ENCODE assay signal across 8 cellular contexts in the genomic region with DNA sequence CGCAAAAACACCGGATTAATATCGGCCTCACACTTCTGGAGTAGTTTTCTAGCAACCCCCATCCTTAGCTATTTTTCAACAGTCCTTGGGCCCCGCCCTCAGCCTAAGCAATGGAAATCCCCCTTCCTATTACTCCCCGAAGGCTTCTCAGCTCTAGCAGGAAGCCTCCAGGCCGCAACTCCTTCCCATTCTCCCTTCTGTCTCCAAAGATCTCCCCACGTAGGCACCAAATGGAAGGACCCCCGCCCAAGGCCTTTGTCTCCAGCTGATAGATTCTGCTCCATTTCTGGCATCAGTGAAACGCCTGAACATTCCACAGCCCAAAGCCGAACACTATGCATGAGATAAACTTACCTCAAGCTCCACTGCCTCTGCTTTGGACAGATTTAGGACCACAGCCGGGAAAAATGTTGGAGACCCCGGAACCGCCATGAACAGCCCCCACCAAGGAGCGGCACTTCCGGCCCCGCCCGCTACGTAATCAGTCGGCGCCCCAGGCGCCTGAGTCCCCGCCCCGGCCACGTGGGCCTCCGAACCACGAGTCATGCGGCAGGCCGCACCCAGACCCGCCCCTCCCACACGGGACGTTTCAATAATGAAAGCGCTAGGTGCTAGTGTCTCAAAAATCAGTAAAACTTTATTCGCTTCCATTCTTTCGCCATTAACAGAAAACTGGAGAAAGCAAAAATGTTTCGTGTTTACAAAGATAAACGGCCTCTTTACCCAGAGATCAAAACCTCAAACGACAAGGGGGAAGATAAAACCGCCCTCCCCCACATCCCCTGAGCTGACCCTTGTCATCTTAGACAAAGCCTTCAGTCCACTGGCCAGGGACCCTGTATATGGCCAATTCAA. TPM values are rescaled to one million over a fixed set of nuclear protein-coding genes. Genes with fewer than 3 reads are reported as not detected.
DNase-seq lines count a peak whose midpoint lies in the region; ATAC-seq, FAIRE-seq and TF ChIP-seq lines count a peak whose summit lies in the region.

A gene (minus strand): TSS at position 468 of the 855 bp plus-strand sequence. CDS start 611 bp downstream, outside the sequence.

- no peak for TF ChIP-seq CTCF in keratinocyte (optimal IDR thresholded peaks at IDR 0.05 in 1 of 3, IDR thresholded peaks at IDR 0.05 in 1 of 3, conservative IDR thresholded peaks at IDR 0.05 in 1 of 3; ENCODE audit: extremely low read depth in 1 of 3, insufficient read depth in 2 of 3, low read length in 3 of 3)

- H3K27me3 ChIP-seq in keratinocyte (ENCODE audit: control insufficient read depth, extremely low read depth, insufficient read depth, low read length) = no peaks in the 10 kb centered on the region

- no peak for FAIRE-seq in keratinocyte (lab: Jason Lieb, UNC)

- DNase-seq in AML-193 (lab: John Stamatoyannopoulos, UW) = peak; percentile 69 to 71
- peak; percentile 76 to 93 for DNase-seq in NCI-H446 (lab: John Stamatoyannopoulos, UW)
- DNase-seq in activated CD4-positive, CD25-positive, alpha-beta regulatory T cell treated with anti-CD3 and anti-CD28 coated beads, Interleukin-2, amount 50 U/mL, for 72 hours = peak; percentile 95
- peak; percentile 86 for DNase-seq in cerebellar cortex (ENCODE audit: low spot score)
- peak; percentile 50 for DNase-seq in keratinocyte (ENCODE audit: low read depth, low spot score)
- peak; percentile 88 to 92 (median 91) for DNase-seq in stimulated activated CD4-positive, alpha-beta T cell treated with anti-CD3 and anti-CD28 coated beads, Interleukin-12 subunit alpha, Interleukin-12 subunit beta, amount 100 ng/mL, for 48 hours (ENCODE audit: low read depth in 2 of 3, low spot score in 1 of 3)

- peak within 1 kb of the TSS; percentile 97 for H3K4me2 ChIP-seq in keratinocyte (ENCODE audit: control insufficient read depth, extremely low read depth, insufficient read depth, low read depth, low read length)

- H4K20me1 ChIP-seq in keratinocyte (ENCODE audit: control insufficient read depth, extremely low read depth, insufficient read depth, low read length) = no peaks in the 10 kb centered on the region

- peak within 1 kb of the TSS; percentile 80 to 96 (median 82) for H3K4me3 ChIP-seq in keratinocyte (ENCODE audit: control insufficient read depth in 2 of 3, extremely low read depth in 1 of 3, insufficient read depth in 2 of 3, low read depth in 1 of 3, low read length in 3 of 3)

- H3K9ac ChIP-seq in keratinocyte (ENCODE audit: control insufficient read depth, extremely low read depth, insufficient read depth, low read length) = peak within 1 kb of the TSS; percentile 99

- ATAC-seq in GM19043 (IDR thresholded peaks at IDR 0.05; ENCODE audit: low read depth, unreplicated experiment) = peak; percentile 99
- ATAC-seq in HG03354 (IDR thresholded peaks at IDR 0.05; ENCODE audit: poor library complexity, severe bottlenecking, unreplicated experiment) = peak; percentile 95

- H2AFZ ChIP-seq in keratinocyte (ENCODE audit: control insufficient read depth, low read length) = peak within 1 kb of the TSS; percentile 53

- H3K9me1 ChIP-seq in keratinocyte (ENCODE audit: control insufficient read depth, extremely low read depth, insufficient read depth, low read length) = no peaks in the 10 kb centered on the region

- peak within 1 kb of the TSS; percentile 99 for H3K27ac ChIP-seq in keratinocyte (ENCODE audit: control insufficient read depth, insufficient read depth, low read length)

- peaks cover 12% of the 10 kb centered on the region for H3K4me1 ChIP-seq in keratinocyte (ENCODE audit: control insufficient read depth, extremely low read depth, insufficient read depth, low read length)

- H3K36me3 ChIP-seq in keratinocyte (ENCODE audit: control insufficient read depth in 2 of 2, extremely low read depth in 1 of 2, insufficient read depth in 2 of 2, low read length in 2 of 2) = peaks cover 14 to 27% of the 10 kb centered on the region in 2 experiments

- no peaks in the 10 kb centered on the region for H3K9me3 ChIP-seq in keratinocyte (ENCODE audit: control insufficient read depth, low read depth, low read length)

- dilution Hi-C loops in keratinocyte (cut with MboI; ENCODE audit: extremely low pct_ligation_motif_present, low sequenced_read_pairs) = no loop called here

- H3K79me2 ChIP-seq in keratinocyte (ENCODE audit: control insufficient read depth, insufficient read depth, low read length) = peaks cover 37% of the 10 kb centered on the region

RNA-seq across cellular contexts. Expression of the gene that starts here (rescaled TPM):
- 24.5 to 49.5 TPM (median 42.1 TPM) in 3 replicates for polyA plus RNA-seq in keratinocyte
- 8.8 TPM for polyA plus RNA-seq in keratinocyte (2011; ENCODE audit: low read depth)
- polyA plus RNA-seq in keratinocyte (2011; cell fraction: cytosol; rRNA removed) = 21.8 and 43.9 TPM in 2 replicates
- 14.3 and 18.5 TPM in 2 replicates for polyA plus RNA-seq in keratinocyte (2011; cell fraction: nucleus; rRNA removed)
- 14.6 and 36.7 TPM in 2 replicates for polyA plus RNA-seq in keratinocyte (2012; ENCODE audit: low replicate concordance)
- polyA minus RNA-seq in keratinocyte = 17.6 to 68.7 TPM (median 32.0 TPM) in 3 replicates
- polyA minus RNA-seq in keratinocyte (2011; cell fraction: cytosol; rRNA and poly(A)+ RNA removed) = 29.4 TPM
- polyA minus RNA-seq in keratinocyte (2011; cell fraction: nucleus; rRNA and poly(A)+ RNA removed) = 11.4 and 22.3 TPM in 2 replicates

Comparison
In these comparisons a context has a peak if more than half of its experiments do, and no peak if none do; other contexts are left out.
1. Peak in every context shown above with its lines: DNase-seq, ATAC-seq, H3K4me3 ChIP-seq and H3K27ac ChIP-seq.